Comparison of ENCODE assay signal across 12 cellular contexts in genomic region chr3:45796902-45797637, GRCh38. TPM values are rescaled to one million over a fixed set of nuclear protein-coding genes. Genes with fewer than 3 reads are reported as not detected.
DNase-seq lines count a peak whose midpoint lies in the region; ATAC-seq, FAIRE-seq and TF ChIP-seq lines count a peak whose summit lies in the region.
"Had no signal": no experiment of that assay in that cellular context is flagged by ENCODE, and none has a peak within 500 bp of the region (broad histone marks: within the 10 kb centered on the region; RNA-seq: fewer than 3 reads in every experiment).

No MANE protein-coding gene starts in this region.

- POLR2A ChIA-PET in GM12878 (lab: Charles Lee) = interaction anchor here (0.6 to 1.6 kb wide), 3 partner anchors 17 to 94 kb away, joined by 3 read pairs; no protein-coding TSS in a partner anchor

- no peak for DNase-seq in activated T-cell treated with anti-CD3 and anti-CD28 coated beads, Interleukin-2, amount 50 U/mL, for 24 hours
- no peak for DNase-seq in activated T-cell treated with anti-CD3 and anti-CD28 coated beads, Interleukin-2, amount 50 U/mL, for 48 hours
- DNase-seq in GM12878 (ENCODE audit: low read depth, low spot score) = no peak
- no peak for DNase-seq in mesothelial cell of epicardium (ENCODE audit: low spot score in 2 of 2, unreplicated experiment in 2 of 2)
- DNase-seq in hippocampal formation (lab: John Stamatoyannopoulos, UW) = no peak
- DNase-seq in NCI-H1092 (lab: John Stamatoyannopoulos, UW) = no peak
- DNase-seq: NCI-H1436 treated with DMSO at 0.1 percent for 48 hours had no signal

- BruUV-seq in GM12878 (replicated peaks; lab: Mats Ljungman, UMichigan) = no TSS peak

- no peaks in the 10 kb centered on the region for H4K20me1 ChIP-seq in GM12878 (ENCODE audit: control insufficient read depth, insufficient read depth)

- SMC1A ChIA-PET in GM12878 (lab: Charles Lee; ENCODE audit: uncharacterized antibody, unreplicated experiment) = interaction anchor here (0.7 to 1.4 kb wide), 3 partner anchors 17 to 85 kb away, joined by 3 to 4 read pairs (median 4); no protein-coding TSS in a partner anchor

- in situ Hi-C loops in GM12878 (cut with MboI) = no loop called here

- H3K27ac ChIP-seq in GM12878 (ENCODE audit: control insufficient read depth, insufficient read depth) = no peak overlapping the region
- no peak overlapping the region for H3K27ac ChIP-seq in stomach smooth muscle (ENCODE audit: low read length)
- H3K27ac ChIP-seq: transverse colon had no signal

- no peaks in the 10 kb centered on the region for H3K79me2 ChIP-seq in GM12878 (ENCODE audit: control insufficient read depth, insufficient read depth, low read length)

- no peaks in the 10 kb centered on the region for H3K9me3 Mint-ChIP-seq in activated T-cell treated with anti-CD3 and anti-CD28 coated beads, Interleukin-2, amount 50 U/mL, for 24 hours
- H3K9me3 Mint-ChIP-seq in mesothelial cell of epicardium = no peaks in the 10 kb centered on the region

- H3K4me3 Mint-ChIP-seq in activated T-cell treated with anti-CD3 and anti-CD28 coated beads, Interleukin-2, amount 50 U/mL, for 24 hours = peak overlapping the region; percentile 57
- H3K4me3 Mint-ChIP-seq in mesothelial cell of epicardium = peak overlapping the region; percentile 51

- CTCF ChIA-PET in GM12878 (lab: Yijun Ruan, JAX) = interaction anchor here (0.8 to 1.3 kb wide), 3 partner anchors 108 to 132 kb away, joined by 3 to 5 read pairs (median 3); no protein-coding TSS in a partner anchor

- H3K36me3 ChIP-seq in GM12878 (ENCODE audit: control insufficient read depth in 2 of 2, insufficient read depth in 2 of 2, low read length in 1 of 2) = no peaks in the 10 kb centered on the region
- no peaks in the 10 kb centered on the region for H3K36me3 ChIP-seq in stomach smooth muscle (ENCODE audit: control insufficient read depth in 2 of 2, insufficient read depth in 2 of 2, low read length in 2 of 2)
- H3K36me3 ChIP-seq: transverse colon had no signal

- H3K27me3 ChIP-seq in GM12878 (replicated peaks in 1 of 2; ENCODE audit: control insufficient read depth in 2 of 2, insufficient read depth in 2 of 2, low read length in 1 of 2) = peaks cover 2 to 17% of the 10 kb centered on the region in 2 experiments; a peak in 3 of 4 replicates
- H3K27me3 ChIP-seq in stomach smooth muscle (ENCODE audit: control insufficient read depth in 1 of 2, insufficient read depth in 2 of 2, low read length in 2 of 2) = peaks cover 32 to 37% of the 10 kb centered on the region in 2 donors

- H3K27ac Mint-ChIP-seq in activated T-cell treated with anti-CD3 and anti-CD28 coated beads, Interleukin-2, amount 50 U/mL, for 24 hours = no peak overlapping the region
- no peak overlapping the region for H3K27ac Mint-ChIP-seq in mesothelial cell of epicardium

- RAD21 ChIA-PET in GM12878 (lab: Charles Lee; ENCODE audit: unreplicated experiment) = interaction anchor here (0.6 to 1.1 kb wide), 3 partner anchors 9 to 35 kb away, joined by 3 to 4 read pairs (median 3); no protein-coding TSS in a partner anchor

- H3K27me3 Mint-ChIP-seq in activated T-cell treated with anti-CD3 and anti-CD28 coated beads, Interleukin-2, amount 50 U/mL, for 24 hours = peaks cover 73% of the 10 kb centered on the region
- peaks cover 77% of the 10 kb centered on the region for H3K27me3 Mint-ChIP-seq in mesothelial cell of epicardium (ENCODE audit: low read depth)

- 77% methylated on average over 13 of the region's 13 CpGs for WGBS in GM12878 (ENCODE audit: insufficient coverage, insufficient replicate concordance, low lambda C conversion rate, missing lambda C conversion rate)

- H3K36me3 Mint-ChIP-seq in activated T-cell treated with anti-CD3 and anti-CD28 coated beads, Interleukin-2, amount 50 U/mL, for 24 hours (ENCODE audit: low read depth) = no peaks in the 10 kb centered on the region
- H3K36me3 Mint-ChIP-seq in mesothelial cell of epicardium = no peaks in the 10 kb centered on the region

- H3K9ac ChIP-seq in GM12878 (ENCODE audit: control insufficient read depth, insufficient read depth, low read length) = no peak overlapping the region
- H3K9ac ChIP-seq in stomach smooth muscle (ENCODE audit: low read length in 2 of 2) = no peak overlapping the region

- ATAC-seq in GM12878 (no peak), GM18873 (IDR thresholded peaks at IDR 0.05; ENCODE audit: low FRiP score, unreplicated experiment) (no peak)

- H3K4me3 ChIP-seq in GM12878 (no peak overlapping the region; the same call in 1 of the 2 replicates), stomach smooth muscle (ENCODE audit: low read length in 2 of 2) (peak overlapping the region; percentile 59 to 73)

- no peak for TF ChIP-seq POLR2A in GM12878 (IDR thresholded peaks at IDR 0.05; ENCODE audit: low read depth, low read length)

- TF ChIP-seq EP300 in GM12878 (IDR thresholded peaks at IDR 0.05; ENCODE audit: borderline replicate concordance in 1 of 2, control insufficient read depth in 1 of 2, low read depth in 2 of 2, low read length in 2 of 2) = no peak

- FAIRE-seq in GM12878 (lab: Jason Lieb, UNC) = no peak

- H3K4me2 ChIP-seq in GM12878 (ENCODE audit: control insufficient read depth, insufficient read depth) = peak overlapping the region; percentile 45; the same call in 1 of the 2 replicates

- intact Hi-C loops in GM12878 (cut with micrococcal nuclease; ENCODE audit: unreplicated experiment) = no loop called here

- peaks cover 5% of the 10 kb centered on the region for H3K4me1 ChIP-seq in GM12878 (ENCODE audit: control insufficient read depth, insufficient read depth, low read length)
- peaks cover 13% of the 10 kb centered on the region for H3K4me1 ChIP-seq in stomach smooth muscle (ENCODE audit: control insufficient read depth, insufficient read depth, low read length)

- H2AFZ ChIP-seq in GM12878 (ENCODE audit: control insufficient read depth, low read depth, low read length) = no peak overlapping the region

- no peak for TF ChIP-seq RAD21 in GM12878 (IDR thresholded peaks at IDR 0.05; ENCODE audit: insufficient read depth, low read depth, low read length)

- H3K4me1 Mint-ChIP-seq in activated T-cell treated with anti-CD3 and anti-CD28 coated beads, Interleukin-2, amount 50 U/mL, for 24 hours (ENCODE audit: low read depth) = peaks cover 12% of the 10 kb centered on the region
- peaks cover 6% of the 10 kb centered on the region for H3K4me1 Mint-ChIP-seq in mesothelial cell of epicardium

- no peak for TF ChIP-seq CTCF in GM12878 (IDR thresholded peaks at IDR 0.05 in 2 of 3, conservative IDR thresholded peaks at IDR 0.05 in 1 of 3; ENCODE audit: control insufficient read depth in 2 of 3, extremely low read depth in 1 of 3, insufficient read depth in 1 of 3, low read depth in 3 of 3, low read length in 3 of 3)
- TF ChIP-seq CTCF in mesothelial cell of epicardium (IDR thresholded peaks at IDR 0.05; ENCODE audit: unreplicated experiment) = no peak

- H3K9me3 ChIP-seq in GM12878 (replicated peaks; ENCODE audit: control insufficient read depth, insufficient read depth, low read length) (no peaks in the 10 kb centered on the region), stomach smooth muscle (ENCODE audit: control insufficient read depth in 2 of 2, low read length in 2 of 2) (no peaks in the 10 kb centered on the region)
- H3K9me3 ChIP-seq: transverse colon had no signal

TF ChIP-seq in GM12878, 131 proteins besides CTCF, POLR2A, EP300 and RAD21 (continues in another document):
- TF ChIP-seq RELA (IDR thresholded peaks at IDR 0.05; ENCODE audit: borderline replicate concordance, partially characterized antibody) = no peak

RNA-seq across cellular contexts. Expression of gene SLC6A20, which starts 0.7 kb away (rescaled TPM):
- 48.3 and 57.9 TPM in 2 replicates for total RNA-seq in GM12878 (2013; cell fraction: nucleolus; rRNA removed)
- total RNA-seq in GM12878 (2014; rRNA removed) (1.1 TPM in 2 replicates), GM12878 (2014; rRNA removed; fragmentation: Illumina TruSeq; extraction: Trizol) (0.89 and 1.4 TPM in 2 replicates), GM12878 (2021) (1.5 and 3.5 TPM in 2 replicates), mesothelial cell of epicardium (0.27 TPM in 1 of 3 replicates, not detected in the others)
- polyA plus RNA-seq in GM12878 (2011; ENCODE audit: low read depth) = 1.2 TPM
- polyA plus RNA-seq in GM12878 (2011; rRNA removed) (2.6 and 4.1 TPM in 2 replicates), GM12878 (2014; fragmentation: Illumina TruSeq; extraction: Trizol) (0.89 and 1.3 TPM in 2 replicates), GM12878 (2014; fragmentation: Nextera tagmentation; extraction: Ambion mirVana) (under 1 TPM; 0.45 to 0.66 TPM), GM12878 (2014; rRNA removed) (1.8 and 2.7 TPM in 2 replicates), GM12878 (2016; fragmentation: Nextera tagmentation; extraction: Ambion mirVana) (1 to 10 TPM in 1 of 2 experiments, under 1 TPM in 1; 0.31 to 1.1 TPM)
- polyA plus RNA-seq in GM12878 (2011; cell fraction: cytosol; rRNA removed) = 2.8 and 4.9 TPM in 2 replicates
- 16.3 and 19.0 TPM in 2 replicates for polyA plus RNA-seq in GM12878 (2011; cell fraction: nucleus; rRNA removed)
- polyA plus RNA-seq in GM12878 (2012) = 0.08 and 2.6 TPM in 2 replicates
- 3.6 and 13.7 TPM in 2 replicates for polyA minus RNA-seq in GM12878 (2011; rRNA and poly(A)+ RNA removed)
- 1.5 TPM in 1 of 2 replicates, not detected in the other for polyA minus RNA-seq in GM12878 (2011; cell fraction: cytosol; rRNA and poly(A)+ RNA removed)
- 2.4 and 5.8 TPM in 2 replicates for polyA minus RNA-seq in GM12878 (2011; cell fraction: nucleus; rRNA and poly(A)+ RNA removed)
- total RNA-seq: fibroblast of lung had no signal
- polyA plus RNA-seq: AG04450, fibroblast of lung had no signal

RNA-seq across cellular contexts. Expression of gene LZTFL1, which starts 44.8 kb away (rescaled TPM):
- 1,143 and 1,248 TPM in 2 replicates for total RNA-seq in GM12878 (2013; cell fraction: nucleolus; rRNA removed)
- total RNA-seq in GM12878 (2014; rRNA removed) (10.3 and 15.3 TPM in 2 replicates), GM12878 (2014; rRNA removed; fragmentation: Illumina TruSeq; extraction: Trizol) (16.5 and 16.9 TPM in 2 replicates), GM12878 (2021) (11.3 and 13.0 TPM in 2 replicates), mesothelial cell of epicardium (21.7 to 26.3 TPM (median 22.5 TPM) in 3 replicates)
- polyA plus RNA-seq in GM12878 (2011; ENCODE audit: low read depth) = 32.2 TPM
- polyA plus RNA-seq in GM12878 (2011; rRNA removed) (74.1 and 78.7 TPM in 2 replicates), GM12878 (2014; fragmentation: Illumina TruSeq; extraction: Trizol) (21.0 and 23.7 TPM in 2 replicates), GM12878 (2014; fragmentation: Nextera tagmentation; extraction: Ambion mirVana) (10 to 100 TPM in 1 of 2 experiments, 1 to 10 TPM in 1; 10.0 to 10.8 TPM), GM12878 (2014; rRNA removed) (14.3 and 17.4 TPM in 2 replicates), GM12878 (2016; fragmentation: Nextera tagmentation; extraction: Ambion mirVana) (10 to 100 TPM in 1 of 2 experiments, 1 to 10 TPM in 1; 9.8 to 10.8 TPM)
- 25.7 and 31.0 TPM in 2 replicates for polyA plus RNA-seq in GM12878 (2011; cell fraction: cytosol; rRNA removed)
- 87.9 and 98.5 TPM in 2 replicates for polyA plus RNA-seq in GM12878 (2011; cell fraction: nucleus; rRNA removed)
- 9.8 and 36.1 TPM in 2 replicates for polyA plus RNA-seq in GM12878 (2012)
- 40.2 and 47.4 TPM in 2 replicates for polyA minus RNA-seq in GM12878 (2011; rRNA and poly(A)+ RNA removed)
- 7.9 and 22.1 TPM in 2 replicates for polyA minus RNA-seq in GM12878 (2011; cell fraction: cytosol; rRNA and poly(A)+ RNA removed)
- 67.9 and 91.2 TPM in 2 replicates for polyA minus RNA-seq in GM12878 (2011; cell fraction: nucleus; rRNA and poly(A)+ RNA removed)
